In the genomic region with DNA sequence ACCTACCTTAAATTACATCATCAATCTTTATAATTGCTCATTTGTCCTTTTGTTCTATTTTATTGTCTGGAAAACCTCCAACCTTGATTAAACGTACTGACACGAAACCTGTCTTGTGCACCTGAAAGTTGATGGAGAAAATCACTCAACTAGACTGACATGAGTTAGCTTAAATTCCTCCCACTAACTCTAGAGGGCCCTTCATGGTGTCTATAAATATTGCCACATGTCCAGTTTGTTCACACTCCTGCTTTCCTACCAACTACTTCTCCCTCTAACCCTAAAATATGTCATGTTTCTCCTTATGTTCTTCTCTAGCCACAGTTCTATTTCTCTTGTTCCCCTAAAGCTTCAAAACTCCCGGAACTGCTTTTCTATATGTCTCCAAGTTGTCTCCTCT, we compare ENCODE assay signal across 1 cellular context.
TF ChIP-seq lines count a peak whose summit lies in the region.

No MANE protein-coding gene starts in this region.

TF ChIP-seq in K562, 482 proteins besides CTCF, POLR2A, EP300 and RAD21 (continued from another document):
- TF ChIP-seq CBX2 (IDR thresholded peaks at IDR 0.05; ENCODE audit: insufficient read depth, low read length, poor library complexity, severe bottlenecking): no peak
